Comparison of ENCODE assay signal across 8 cellular contexts in the genomic region with DNA sequence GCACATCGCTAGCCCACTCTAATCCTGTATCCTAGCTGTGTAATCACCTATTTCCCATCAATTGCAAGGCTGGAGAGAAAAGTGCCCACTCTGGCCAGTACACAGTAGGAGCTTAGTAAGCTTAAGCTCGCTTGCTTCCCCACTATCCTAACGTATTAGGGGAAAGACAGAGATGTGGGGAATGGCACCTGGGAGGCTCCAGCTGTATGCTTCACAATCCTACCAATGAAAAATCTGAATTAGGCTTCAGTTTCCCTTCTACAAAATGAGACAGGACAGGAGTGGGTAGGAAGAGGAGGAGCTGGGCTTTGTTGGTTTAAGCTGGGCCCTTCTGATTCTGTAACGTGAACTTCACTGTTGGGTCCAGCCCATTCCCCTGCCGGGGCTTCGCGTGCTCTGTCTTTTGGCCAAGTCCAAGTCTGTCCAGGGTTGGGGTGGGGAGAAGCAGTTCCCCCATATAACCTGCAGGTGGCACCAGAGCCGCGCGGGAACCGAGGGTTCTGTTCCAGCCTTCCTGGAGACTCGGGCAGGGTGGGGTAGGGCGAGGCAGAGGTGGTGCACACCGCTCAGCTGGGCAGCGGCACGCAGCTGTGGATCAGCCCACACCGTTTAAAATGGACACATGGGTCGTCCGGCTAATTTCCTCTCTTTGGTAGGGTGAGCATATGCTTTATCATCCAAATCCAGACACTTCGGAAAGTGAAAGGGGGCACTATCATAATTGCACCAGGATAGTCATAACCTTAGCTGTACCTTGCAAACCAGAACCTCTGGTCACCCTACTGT.
DNase-seq lines count a peak whose midpoint lies in the region; ATAC-seq lines count a peak whose summit lies in the region.

No MANE protein-coding gene starts in this region.

- H3K36me3 ChIP-seq in skeletal muscle satellite cell (ENCODE audit: insufficient read depth, low read length) = no peaks in the 10 kb centered on the region

- peak overlapping the region; percentile 76 for H3K4me2 ChIP-seq in skeletal muscle satellite cell (ENCODE audit: low read length)

- peak overlapping the region; percentile 6 for H3K9ac ChIP-seq in skeletal muscle satellite cell (ENCODE audit: low read depth, low read length)

- H3K4me1 ChIP-seq in skeletal muscle satellite cell (ENCODE audit: control insufficient read depth, insufficient read depth, low read length) = no peaks in the 10 kb centered on the region

- H3K27me3 ChIP-seq in skeletal muscle satellite cell (ENCODE audit: control insufficient read depth, insufficient read depth, low read length) = peaks cover 4% of the 10 kb centered on the region

- DNase-seq in D341Med (ENCODE audit: low spot score) (peak; percentile 87), NCI-H1048 (lab: John Stamatoyannopoulos, UW) (peak; percentile 39), T-helper 22 cell (ENCODE audit: low read depth) (peak; percentile 37), astrocyte of the hippocampus (ENCODE audit: low read depth, low spot score) (peak; percentile 86), hippocampal formation (lab: John Stamatoyannopoulos, UW) (peak; percentile 15 to 70)

- peak overlapping the region; percentile 63 for H3K4me3 ChIP-seq in skeletal muscle satellite cell (ENCODE audit: low read length)

- H3K9me3 ChIP-seq in skeletal muscle satellite cell (replicated peaks; ENCODE audit: low read length) = no peaks in the 10 kb centered on the region

- ATAC-seq in GM21825 (IDR thresholded peaks at IDR 0.05; ENCODE audit: unreplicated experiment) (peak; percentile 88), GM21529 (IDR thresholded peaks at IDR 0.05; ENCODE audit: unreplicated experiment) (no peak)

Comparison
In these comparisons a context has a peak if more than half of its experiments do, and no peak if none do; other contexts are left out.
1. DNase-seq: peak in every context shown above with its lines; median percentile 87 in D341Med; 86 in astrocyte of the hippocampus; 42 in hippocampal formation; 39 in NCI-H1048; 37 in T-helper 22 cell.